In the genomic region with DNA sequence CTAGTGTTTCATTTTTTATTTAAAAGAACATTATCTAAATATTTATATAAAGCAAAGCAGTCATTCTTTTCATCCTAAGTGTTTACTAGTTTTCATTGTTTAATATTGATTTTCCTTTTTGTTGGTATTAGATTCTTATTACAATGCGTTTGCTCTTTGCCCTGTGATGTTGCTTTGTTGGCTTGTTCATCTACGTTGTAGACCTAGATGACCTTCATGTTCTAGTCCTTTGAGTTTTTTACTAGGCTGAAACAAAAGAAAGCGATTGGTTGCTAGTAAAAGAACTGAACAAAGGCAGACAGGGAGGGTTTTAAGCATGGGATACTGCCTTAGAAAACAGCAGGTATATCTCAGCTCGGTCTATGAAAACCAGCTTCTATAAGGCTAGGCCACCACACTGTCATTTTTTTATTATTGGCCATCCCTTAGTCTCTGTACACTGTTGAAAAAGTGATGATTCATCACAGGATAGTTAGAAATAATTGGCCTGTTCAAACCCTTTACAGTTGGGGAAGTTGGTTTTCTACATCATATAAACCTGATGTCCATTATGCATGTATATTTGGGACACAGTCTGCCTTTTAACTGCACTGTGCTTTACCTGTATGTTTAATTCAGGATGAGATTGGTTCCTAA, we compare ENCODE assay signal across 1 cellular context.
TF ChIP-seq lines count a peak whose summit lies in the region.

No MANE protein-coding gene starts in this region.

TF ChIP-seq in GM12878, 131 proteins besides CTCF, POLR2A, EP300 and RAD21 (continued from another document):
- TF ChIP-seq, protein P1, sequence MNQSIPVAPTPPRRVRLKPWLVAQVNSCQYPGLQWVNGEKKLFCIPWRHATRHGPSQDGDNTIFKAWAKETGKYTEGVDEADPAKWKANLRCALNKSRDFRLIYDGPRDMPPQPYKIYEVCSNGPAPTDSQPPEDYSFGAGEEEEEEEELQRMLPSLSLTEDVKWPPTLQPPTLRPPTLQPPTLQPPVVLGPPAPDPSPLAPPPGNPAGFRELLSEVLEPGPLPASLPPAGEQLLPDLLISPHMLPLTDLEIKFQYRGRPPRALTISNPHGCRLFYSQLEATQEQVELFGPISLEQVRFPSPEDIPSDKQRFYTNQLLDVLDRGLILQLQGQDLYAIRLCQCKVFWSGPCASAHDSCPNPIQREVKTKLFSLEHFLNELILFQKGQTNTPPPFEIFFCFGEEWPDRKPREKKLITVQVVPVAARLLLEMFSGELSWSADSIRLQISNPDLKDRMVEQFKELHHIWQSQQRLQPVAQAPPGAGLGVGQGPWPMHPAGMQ (IDR thresholded peaks at IDR 0.05; ENCODE audit: borderline replicate concordance) = no peak
- TF ChIP-seq MTA2 (IDR thresholded peaks at IDR 0.05; ENCODE audit: low read depth) (peak; percentile 31; the same call in 1 of the 2 replicates), ETV6 (conservative IDR thresholded peaks at IDR 0.05 in 1 of 2, IDR thresholded peaks at IDR 0.05 in 1 of 2; ENCODE audit: borderline replicate concordance in 1 of 2, low read depth in 1 of 2) (no peak), KDM1A (IDR thresholded peaks at IDR 0.05; ENCODE audit: borderline replicate concordance) (no peak), MYC (IDR thresholded peaks at IDR 0.05; ENCODE audit: insufficient read depth, insufficient read length, insufficient replicate concordance, low read length, severe bottlenecking) (no peak), DPF2 (IDR thresholded peaks at IDR 0.05) (0 out of 2 replicates have a peak, but pooled peaks have one; percentile 16), NR2C1 (IDR thresholded peaks at IDR 0.05) (no peak), ZNF24 (IDR thresholded peaks at IDR 0.05) (no peak), EGR1 (IDR thresholded peaks at IDR 0.05; ENCODE audit: borderline replicate concordance in 1 of 2, low read depth in 2 of 2, low read length in 2 of 2) (no peak)
- TF ChIP-seq, protein P2, sequence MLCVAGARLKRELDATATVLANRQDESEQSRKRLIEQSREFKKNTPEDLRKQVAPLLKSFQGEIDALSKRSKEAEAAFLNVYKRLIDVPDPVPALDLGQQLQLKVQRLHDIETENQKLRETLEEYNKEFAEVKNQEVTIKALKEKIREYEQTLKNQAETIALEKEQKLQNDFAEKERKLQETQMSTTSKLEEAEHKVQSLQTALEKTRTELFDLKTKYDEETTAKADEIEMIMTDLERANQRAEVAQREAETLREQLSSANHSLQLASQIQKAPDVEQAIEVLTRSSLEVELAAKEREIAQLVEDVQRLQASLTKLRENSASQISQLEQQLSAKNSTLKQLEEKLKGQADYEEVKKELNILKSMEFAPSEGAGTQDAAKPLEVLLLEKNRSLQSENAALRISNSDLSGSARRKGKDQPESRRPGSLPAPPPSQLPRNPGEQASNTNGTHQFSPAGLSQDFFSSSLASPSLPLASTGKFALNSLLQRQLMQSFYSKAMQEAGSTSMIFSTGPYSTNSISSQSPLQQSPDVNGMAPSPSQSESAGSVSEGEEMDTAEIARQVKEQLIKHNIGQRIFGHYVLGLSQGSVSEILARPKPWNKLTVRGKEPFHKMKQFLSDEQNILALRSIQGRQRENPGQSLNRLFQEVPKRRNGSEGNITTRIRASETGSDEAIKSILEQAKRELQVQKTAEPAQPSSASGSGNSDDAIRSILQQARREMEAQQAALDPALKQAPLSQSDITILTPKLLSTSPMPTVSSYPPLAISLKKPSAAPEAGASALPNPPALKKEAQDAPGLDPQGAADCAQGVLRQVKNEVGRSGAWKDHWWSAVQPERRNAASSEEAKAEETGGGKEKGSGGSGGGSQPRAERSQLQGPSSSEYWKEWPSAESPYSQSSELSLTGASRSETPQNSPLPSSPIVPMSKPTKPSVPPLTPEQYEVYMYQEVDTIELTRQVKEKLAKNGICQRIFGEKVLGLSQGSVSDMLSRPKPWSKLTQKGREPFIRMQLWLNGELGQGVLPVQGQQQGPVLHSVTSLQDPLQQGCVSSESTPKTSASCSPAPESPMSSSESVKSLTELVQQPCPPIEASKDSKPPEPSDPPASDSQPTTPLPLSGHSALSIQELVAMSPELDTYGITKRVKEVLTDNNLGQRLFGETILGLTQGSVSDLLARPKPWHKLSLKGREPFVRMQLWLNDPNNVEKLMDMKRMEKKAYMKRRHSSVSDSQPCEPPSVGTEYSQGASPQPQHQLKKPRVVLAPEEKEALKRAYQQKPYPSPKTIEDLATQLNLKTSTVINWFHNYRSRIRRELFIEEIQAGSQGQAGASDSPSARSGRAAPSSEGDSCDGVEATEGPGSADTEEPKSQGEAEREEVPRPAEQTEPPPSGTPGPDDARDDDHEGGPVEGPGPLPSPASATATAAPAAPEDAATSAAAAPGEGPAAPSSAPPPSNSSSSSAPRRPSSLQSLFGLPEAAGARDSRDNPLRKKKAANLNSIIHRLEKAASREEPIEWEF (IDR thresholded peaks at IDR 0.05; ENCODE audit: insufficient replicate concordance, low read depth, low read length) = no peak
- TF ChIP-seq, protein P3, sequence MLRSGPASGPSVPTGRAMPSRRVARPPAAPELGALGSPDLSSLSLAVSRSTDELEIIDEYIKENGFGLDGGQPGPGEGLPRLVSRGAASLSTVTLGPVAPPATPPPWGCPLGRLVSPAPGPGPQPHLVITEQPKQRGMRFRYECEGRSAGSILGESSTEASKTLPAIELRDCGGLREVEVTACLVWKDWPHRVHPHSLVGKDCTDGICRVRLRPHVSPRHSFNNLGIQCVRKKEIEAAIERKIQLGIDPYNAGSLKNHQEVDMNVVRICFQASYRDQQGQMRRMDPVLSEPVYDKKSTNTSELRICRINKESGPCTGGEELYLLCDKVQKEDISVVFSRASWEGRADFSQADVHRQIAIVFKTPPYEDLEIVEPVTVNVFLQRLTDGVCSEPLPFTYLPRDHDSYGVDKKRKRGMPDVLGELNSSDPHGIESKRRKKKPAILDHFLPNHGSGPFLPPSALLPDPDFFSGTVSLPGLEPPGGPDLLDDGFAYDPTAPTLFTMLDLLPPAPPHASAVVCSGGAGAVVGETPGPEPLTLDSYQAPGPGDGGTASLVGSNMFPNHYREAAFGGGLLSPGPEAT (IDR thresholded peaks at IDR 0.05; ENCODE audit: low read depth) = no peak
- TF ChIP-seq, protein P4, sequence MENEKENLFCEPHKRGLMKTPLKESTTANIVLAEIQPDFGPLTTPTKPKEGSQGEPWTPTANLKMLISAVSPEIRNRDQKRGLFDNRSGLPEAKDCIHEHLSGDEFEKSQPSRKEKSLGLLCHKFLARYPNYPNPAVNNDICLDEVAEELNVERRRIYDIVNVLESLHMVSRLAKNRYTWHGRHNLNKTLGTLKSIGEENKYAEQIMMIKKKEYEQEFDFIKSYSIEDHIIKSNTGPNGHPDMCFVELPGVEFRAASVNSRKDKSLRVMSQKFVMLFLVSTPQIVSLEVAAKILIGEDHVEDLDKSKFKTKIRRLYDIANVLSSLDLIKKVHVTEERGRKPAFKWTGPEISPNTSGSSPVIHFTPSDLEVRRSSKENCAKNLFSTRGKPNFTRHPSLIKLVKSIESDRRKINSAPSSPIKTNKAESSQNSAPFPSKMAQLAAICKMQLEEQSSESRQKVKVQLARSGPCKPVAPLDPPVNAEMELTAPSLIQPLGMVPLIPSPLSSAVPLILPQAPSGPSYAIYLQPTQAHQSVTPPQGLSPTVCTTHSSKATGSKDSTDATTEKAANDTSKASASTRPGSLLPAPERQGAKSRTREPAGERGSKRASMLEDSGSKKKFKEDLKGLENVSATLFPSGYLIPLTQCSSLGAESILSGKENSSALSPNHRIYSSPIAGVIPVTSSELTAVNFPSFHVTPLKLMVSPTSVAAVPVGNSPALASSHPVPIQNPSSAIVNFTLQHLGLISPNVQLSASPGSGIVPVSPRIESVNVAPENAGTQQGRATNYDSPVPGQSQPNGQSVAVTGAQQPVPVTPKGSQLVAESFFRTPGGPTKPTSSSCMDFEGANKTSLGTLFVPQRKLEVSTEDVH (IDR thresholded peaks at IDR 0.05; ENCODE audit: low read depth, partially characterized antibody) = no peak
TF ChIP-seq in GM12878: peak in this region for 2.
